In genomic region chr19:12194827-12195500, GRCh38 we compare ENCODE assay signal across 8 cellular contexts. TPM values are rescaled to one million over a fixed set of nuclear protein-coding genes. Genes with fewer than 3 reads are reported as not detected.
DNase-seq lines count a peak whose midpoint lies in the region; ATAC-seq and TF ChIP-seq lines count a peak whose summit lies in the region.

No MANE protein-coding gene starts in this region.

- DNase-seq in AG04450 (ENCODE audit: low read depth, low spot score) = peak; percentile 8
- peak; percentile 88 for DNase-seq in SK-N-DZ (ENCODE audit: low spot score)
- peak; percentile 64 for DNase-seq in activated naive CD8-positive, alpha-beta T cell treated with anti-CD3 and anti-CD28 coated beads, Interleukin-2, amount 10 ng/mL, durations not matched to agents 7 days and 5 days
- DNase-seq in heart left ventricle = peak; percentile 86 to 92 (median 88)
- DNase-seq in posterior cingulate gyrus = peak; percentile 79 to 98 (median 90)
- DNase-seq in tibial artery = peak; percentile 83 to 89

- peaks cover 30% of the 10 kb centered on the region for H3K9me3 Mint-ChIP-seq in activated naive CD8-positive, alpha-beta T cell treated with anti-CD3 and anti-CD28 coated beads, Interleukin-2, amount 10 ng/mL, durations not matched to agents 7 days and 5 days

- H3K27me3 ChIP-seq in AG04450 (ENCODE audit: control insufficient read depth, insufficient read depth, low read length) (no peaks in the 10 kb centered on the region), heart left ventricle (no peaks in the 10 kb centered on the region), tibial artery (no peaks in the 10 kb centered on the region)

- peak overlapping the region; percentile 70 for H3K27ac Mint-ChIP-seq in activated naive CD8-positive, alpha-beta T cell treated with anti-CD3 and anti-CD28 coated beads, Interleukin-2, amount 10 ng/mL, durations not matched to agents 7 days and 5 days

- peaks cover 63% of the 10 kb centered on the region for H3K9me3 ChIP-seq in AG04450 (ENCODE audit: control insufficient read depth, insufficient read depth, low read length)
- H3K9me3 ChIP-seq in heart left ventricle = peaks cover 0 to 60% (median 8%) of the 10 kb centered on the region in 12 donors
- peaks cover 8 to 91% (median 9%) of the 10 kb centered on the region in 3 donors for H3K9me3 ChIP-seq in tibial artery

- no peak overlapping the region for H3K27ac ChIP-seq in AG04450 (ENCODE audit: low read depth, low read length)
- peak overlapping the region in 11 of 12 donors; percentile 47 to 88 (median 75) for H3K27ac ChIP-seq in heart left ventricle
- H3K27ac ChIP-seq in tibial artery = peak overlapping the region; percentile 62 to 68

- peak overlapping the region; percentile 79 for H3K4me3 Mint-ChIP-seq in activated naive CD8-positive, alpha-beta T cell treated with anti-CD3 and anti-CD28 coated beads, Interleukin-2, amount 10 ng/mL, durations not matched to agents 7 days and 5 days

- peak in 1 of 2 donors; percentile 59 for TF ChIP-seq POLR2A in heart left ventricle (IDR thresholded peaks at IDR 0.05)

- peak overlapping the region; percentile 56 for H3K4me3 ChIP-seq in AG04450 (ENCODE audit: low read depth, low read length)
- H3K4me3 ChIP-seq in heart left ventricle = peak overlapping the region; percentile 49 to 96 (median 81)
- peak overlapping the region; percentile 55 to 67 for H3K4me3 ChIP-seq in tibial artery

- ATAC-seq in activated naive CD8-positive, alpha-beta T cell treated with anti-CD3 and anti-CD28 coated beads, Interleukin-2, amount 10 ng/mL, durations not matched to agents 7 days and 5 days (ENCODE audit: low read depth) = peak; percentile 54
- ATAC-seq in heart left ventricle = peak; percentile 98 to 100 (median 100)
- ATAC-seq in GM21390 (IDR thresholded peaks at IDR 0.05; ENCODE audit: unreplicated experiment) = no peak
- ATAC-seq in HG03108 (IDR thresholded peaks at IDR 0.05; ENCODE audit: unreplicated experiment) = no peak

- TF ChIP-seq CTCF in AG04450 (IDR thresholded peaks at IDR 0.05; ENCODE audit: low read depth, low read length) = no peak
- no peak for TF ChIP-seq CTCF in heart left ventricle (IDR thresholded peaks at IDR 0.05)
- TF ChIP-seq CTCF in tibial artery (IDR thresholded peaks at IDR 0.05) = no peak

- CTCF ChIA-PET in AG04450 (lab: Charles Lee) = interaction anchor here (1.5 kb wide), 1 partner anchor 135 kb away, joined by 4 read pairs; no protein-coding TSS in a partner anchor

- peaks cover 0 to 21% (median 7%) of the 10 kb centered on the region in 9 donors for H3K36me3 ChIP-seq in heart left ventricle
- peaks cover 31 to 52% (median 35%) of the 10 kb centered on the region in 3 donors for H3K36me3 ChIP-seq in tibial artery

- H3K36me3 Mint-ChIP-seq in activated naive CD8-positive, alpha-beta T cell treated with anti-CD3 and anti-CD28 coated beads, Interleukin-2, amount 10 ng/mL, durations not matched to agents 7 days and 5 days = peaks cover 64% of the 10 kb centered on the region

- intact Hi-C loops in heart left ventricle (cut with DNase I) = loop anchor here in 1 of 10 donors (10.0 kb wide), 1 partner anchor 170 kb away; the partner anchor contains the start of gene ZNF442
- intact Hi-C loops in posterior cingulate gyrus (cut with DNase I) = no loop called here
- intact Hi-C loops in tibial artery (cut with DNase I; ENCODE audit: low total_unique reads) = loop anchor here (5.0 kb wide), 1 partner anchor 1778 kb away; no protein-coding TSS in a partner anchor

- H3K4me1 ChIP-seq in heart left ventricle (peaks cover 0 to 17% (median 7%) of the 10 kb centered on the region in 12 donors), tibial artery (peaks cover 0 to 8% (median 2%) of the 10 kb centered on the region in 4 donors)

- POLR2A ChIA-PET in AG04450 (lab: Yijun Ruan, JAX) = interaction anchor here (0.5 to 1.0 kb wide), 2 partner anchors 37 to 124 kb away, joined by 3 to 4 read pairs; no protein-coding TSS in a partner anchor
- POLR2A ChIA-PET in activated naive CD8-positive, alpha-beta T cell treated with anti-CD3 and anti-CD28 coated beads, Interleukin-2, amount 10 ng/mL, durations not matched to agents 7 days and 5 days (lab: Charles Lee) = interaction anchor here (0.6 kb wide), 1 partner anchor 60 kb away, joined by 7 read pairs; no protein-coding TSS in a partner anchor

- H3K27me3 Mint-ChIP-seq in activated naive CD8-positive, alpha-beta T cell treated with anti-CD3 and anti-CD28 coated beads, Interleukin-2, amount 10 ng/mL, durations not matched to agents 7 days and 5 days = no peaks in the 10 kb centered on the region

- WGBS in heart left ventricle, 4 donors = 1 to 3% (median 1%) methylated on average over 34 to 58 of the region's 58 CpGs

- peaks cover 11% of the 10 kb centered on the region for H3K4me1 Mint-ChIP-seq in activated naive CD8-positive, alpha-beta T cell treated with anti-CD3 and anti-CD28 coated beads, Interleukin-2, amount 10 ng/mL, durations not matched to agents 7 days and 5 days

RNA-seq across cellular contexts. Expression of gene ZNF136, which starts 32.1 kb away (rescaled TPM):
- polyA plus RNA-seq in AG04450 (2011; rRNA removed) = 3.5 and 4.0 TPM in 2 replicates
- 4.4 and 5.0 TPM in 2 replicates for polyA minus RNA-seq in AG04450 (2011; rRNA and poly(A)+ RNA removed)
- 7.9 and 9.9 TPM in 2 replicates for polyA plus RNA-seq in SK-N-DZ (2014; cell fraction: cytosol; rRNA removed)
- polyA plus RNA-seq in SK-N-DZ (2014; cell fraction: nucleus; rRNA removed) = 4.7 and 5.7 TPM in 2 replicates
- 10 to 100 TPM; 16.4 to 18.2 TPM for total RNA-seq in activated naive CD8-positive, alpha-beta T cell treated with anti-CD3 and anti-CD28 coated beads, Interleukin-2, amount 10 ng/mL, durations not matched to agents 7 days and 5 days
- 1 to 10 TPM; 2.7 to 7.5 (median 4.8) TPM for total RNA-seq in heart left ventricle
- 1 to 10 TPM; 2.9 to 3.1 TPM for polyA plus RNA-seq in heart left ventricle

RNA-seq across cellular contexts. Expression of gene ZNF625, which starts 38.4 kb away (rescaled TPM):
- polyA plus RNA-seq in AG04450 (2011; rRNA removed) = 3.3 and 3.4 TPM in 2 replicates
- polyA minus RNA-seq in AG04450 (2011; rRNA and poly(A)+ RNA removed) = 9.8 and 16.3 TPM in 2 replicates
- polyA plus RNA-seq in SK-N-DZ (2014; cell fraction: cytosol; rRNA removed) = 5.5 and 7.5 TPM in 2 replicates
- 2.9 and 7.2 TPM in 2 replicates for polyA plus RNA-seq in SK-N-DZ (2014; cell fraction: nucleus; rRNA removed)
- 1 to 10 TPM; 7.2 to 8.2 TPM for total RNA-seq in activated naive CD8-positive, alpha-beta T cell treated with anti-CD3 and anti-CD28 coated beads, Interleukin-2, amount 10 ng/mL, durations not matched to agents 7 days and 5 days
- 1 to 10 TPM; 3.1 to 7.2 (median 4.5) TPM for total RNA-seq in heart left ventricle
- polyA plus RNA-seq in heart left ventricle = 1 to 10 TPM in 1 of 2 donors, under 1 TPM in 1; 1.00 to 1.7 TPM

RNA-seq across cellular contexts. Expression of gene ZNF20, which starts 54.8 kb away (rescaled TPM):
- polyA plus RNA-seq in AG04450 (2011; rRNA removed) = 2.4 and 2.7 TPM in 2 replicates
- polyA minus RNA-seq in AG04450 (2011; rRNA and poly(A)+ RNA removed) = 3.9 and 6.9 TPM in 2 replicates
- polyA plus RNA-seq in SK-N-DZ (2014; cell fraction: cytosol; rRNA removed) = 1.6 and 3.8 TPM in 2 replicates
- polyA plus RNA-seq in SK-N-DZ (2014; cell fraction: nucleus; rRNA removed) = 1.8 and 2.6 TPM in 2 replicates
- total RNA-seq in activated naive CD8-positive, alpha-beta T cell treated with anti-CD3 and anti-CD28 coated beads, Interleukin-2, amount 10 ng/mL, durations not matched to agents 7 days and 5 days = 1 to 10 TPM; 5.9 to 7.2 TPM
- total RNA-seq in heart left ventricle = 1 to 10 TPM in 5 of 9 donors, under 1 TPM in 1, not detected in 3; 0.63 to 2.7 (median 1.4) TPM
- 1 to 10 TPM; 1.2 to 1.6 TPM for polyA plus RNA-seq in heart left ventricle

Comparison
In these comparisons a context has a peak if more than half of its experiments do, and no peak if none do; other contexts are left out.
1. DNase-seq: peak in every context shown above with its lines; median percentile 90 in posterior cingulate gyrus; 88 in SK-N-DZ; 88 in heart left ventricle; 86 in tibial artery; 64 in activated naive CD8-positive, alpha-beta T cell treated with anti-CD3 and anti-CD28 coated beads, Interleukin-2, amount 10 ng/mL, durations not matched to agents 7 days and 5 days; 8 in AG04450.
2. ATAC-seq: peak in activated naive CD8-positive, alpha-beta T cell treated with anti-CD3 and anti-CD28 coated beads, Interleukin-2, amount 10 ng/mL, durations not matched to agents 7 days and 5 days (single experiment) and heart left ventricle (4 of 4); none in GM21390 (single experiment) and HG03108 (single experiment).
3. Peak in every context shown above with its lines, with median percentiles within 50 percentile points of each other: H3K4me3 ChIP-seq.